ENCODE assay signal across 10 cellular contexts in the genomic region with DNA sequence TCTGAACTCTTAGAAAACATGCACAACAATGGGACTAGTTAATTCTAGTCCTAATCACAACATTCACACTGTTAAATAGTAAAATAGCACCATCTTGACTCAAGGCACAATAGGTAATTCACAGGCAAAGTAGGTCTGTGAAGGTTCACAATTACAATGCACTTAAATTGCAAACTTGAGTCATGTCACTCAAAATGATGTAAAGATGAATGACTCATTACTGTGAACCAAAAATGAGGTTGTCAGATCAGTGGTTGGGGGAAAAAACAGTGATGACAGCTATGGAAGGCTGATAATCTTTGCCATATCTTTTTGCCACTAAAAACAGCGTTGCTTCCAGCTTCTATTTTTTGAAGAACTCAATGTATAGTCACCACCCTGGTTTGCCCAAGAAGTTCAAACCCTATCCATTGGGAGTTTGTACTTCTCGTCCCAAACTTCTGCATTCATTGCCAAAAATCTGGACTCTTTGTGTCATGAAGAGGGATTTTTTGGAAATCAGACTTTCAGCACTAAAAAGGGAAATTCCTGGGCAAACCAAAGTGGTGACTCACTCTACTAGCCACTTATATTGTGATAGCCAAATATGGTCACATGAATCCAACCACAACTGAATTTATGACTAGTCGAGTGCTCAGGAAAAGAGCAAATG.
DNase-seq lines count a peak whose midpoint lies in the region; ATAC-seq, FAIRE-seq and TF ChIP-seq lines count a peak whose summit lies in the region.
"Had no signal": no experiment of that assay in that cellular context is flagged by ENCODE, and none has a peak within 500 bp of the region (broad histone marks: within the 10 kb centered on the region; RNA-seq: fewer than 3 reads in every experiment).

No MANE protein-coding gene starts in this region.

- ATAC-seq in GM21367 (IDR thresholded peaks at IDR 0.05; ENCODE audit: unreplicated experiment) (peak; percentile 45), Right ventricle myocardium inferior (no peak)

- peak overlapping the region; percentile 74 for H3K4me2 ChIP-seq in endothelial cell of umbilical vein (ENCODE audit: insufficient read depth, low read length)
- no peak overlapping the region for H3K4me2 ChIP-seq in neuronal stem cell (ENCODE audit: insufficient read depth, low read length, poor library complexity, severe bottlenecking)

- no peak overlapping the region for H3K27ac Mint-ChIP-seq in type B pancreatic cell

- CTCF ChIA-PET in endothelial cell of umbilical vein (lab: Charles Lee): no interaction called here

- H3K27me3 ChIP-seq in endothelial cell of umbilical vein (ENCODE audit: control insufficient read depth in 2 of 2, insufficient read depth in 2 of 2, low read length in 2 of 2) (no peaks in the 10 kb centered on the region), neuronal stem cell (ENCODE audit: control insufficient read depth in 3 of 3, insufficient read depth in 3 of 3, low read depth in 1 of 3, low read length in 3 of 3) (no peaks in the 10 kb centered on the region)
- H3K27me3 ChIP-seq: upper lobe of left lung had no signal

- no peak overlapping the region for H3K4me3 ChIP-seq in endothelial cell of umbilical vein (replicated peaks in 1 of 3; ENCODE audit: insufficient read depth in 1 of 3, low read depth in 1 of 3, low read length in 3 of 3)
- H3K4me3 ChIP-seq in neuronal stem cell (ENCODE audit: low read length in 2 of 2): no peak overlapping the region
- H3K4me3 ChIP-seq: upper lobe of left lung had no signal

- H2AFZ ChIP-seq in endothelial cell of umbilical vein (ENCODE audit: low read depth, low read length) (no peak overlapping the region), neuronal stem cell (ENCODE audit: low read length) (no peak overlapping the region)

- H3K27ac ChIP-seq in endothelial cell of umbilical vein (ENCODE audit: insufficient read depth, low read depth, low read length): peak overlapping the region; percentile 89
- H3K27ac ChIP-seq in neuronal stem cell (replicated peaks; ENCODE audit: low read length): no peak overlapping the region
- H3K27ac ChIP-seq: upper lobe of left lung had no signal

- DNase-seq in AG08395 (ENCODE audit: low spot score) (peak; percentile 79), Kasumi-1 (lab: John Stamatoyannopoulos, UW) (peak; percentile 35 to 37), endothelial cell of umbilical vein (ENCODE audit: low read depth, low spot score) (peak; percentile 87), Right ventricle myocardium inferior (ENCODE audit: missing footprints) (no peak), type B pancreatic cell (ENCODE audit: extremely low spot score, unreplicated experiment) (no peak), neuronal stem cell (ENCODE audit: low spot score) (no peak), NCI-H510A treated with DMSO at 0.1 percent for 48 hours (lab: John Stamatoyannopoulos, UW) (no peak)
- DNase-seq: NCI-H1930, upper lobe of left lung had no signal

- no peaks in the 10 kb centered on the region for H4K20me1 ChIP-seq in endothelial cell of umbilical vein (replicated peaks; ENCODE audit: control insufficient read depth, extremely low read depth, insufficient read depth, low read length)

- H4K8ac ChIP-seq in neuronal stem cell (ENCODE audit: low read depth, low read length): no peak overlapping the region

- no peak overlapping the region for H3K14ac ChIP-seq in neuronal stem cell (ENCODE audit: low read length)

- FAIRE-seq in endothelial cell of umbilical vein (lab: Jason Lieb, UNC): peak; percentile 97

- intact Hi-C loops in endothelial cell of umbilical vein (cut with micrococcal nuclease): loop anchor here (1.0 to 5.0 kb wide), 3 partner anchors 12 to 288 kb away; a partner anchor contains a TSS
- intact Hi-C loops in Right ventricle myocardium inferior (cut with DNase I): no loop called here

- H3K4me1 Mint-ChIP-seq in type B pancreatic cell (ENCODE audit: unreplicated experiment): no peaks in the 10 kb centered on the region

- H3K4ac ChIP-seq in neuronal stem cell (ENCODE audit: low read length): no peak overlapping the region

- dilution Hi-C loops in endothelial cell of umbilical vein (cut with MboI; ENCODE audit: extremely low pct_ligation_motif_present, low sequenced_read_pairs): no loop called here

- H3K79me2 ChIP-seq in endothelial cell of umbilical vein (ENCODE audit: control insufficient read depth, insufficient read depth, low read length): no peaks in the 10 kb centered on the region

- POLR2A ChIA-PET in endothelial cell of umbilical vein (lab: Charles Lee): no interaction called here

- no peak overlapping the region for H3K4me3 Mint-ChIP-seq in type B pancreatic cell

- no peaks in the 10 kb centered on the region for H3K79me1 ChIP-seq in neuronal stem cell (ENCODE audit: low read depth, low read length)

- H3K18ac ChIP-seq in neuronal stem cell (ENCODE audit: low read length): no peak overlapping the region

- TF ChIP-seq CTCF in endothelial cell of umbilical vein (IDR thresholded peaks at IDR 0.05; ENCODE audit: extremely low read depth in 1 of 2, insufficient read depth in 1 of 2, low read depth in 1 of 2, low read length in 2 of 2) (no peak), type B pancreatic cell (conservative IDR thresholded peaks at IDR 0.05) (no peak)

- H3K4me1 ChIP-seq in endothelial cell of umbilical vein (ENCODE audit: control insufficient read depth, extremely low read depth, insufficient read depth, low read length) (peaks cover 13% of the 10 kb centered on the region), neuronal stem cell (ENCODE audit: control insufficient read depth in 2 of 2, insufficient read depth in 1 of 2, low read depth in 1 of 2, low read length in 2 of 2) (no peaks in the 10 kb centered on the region)
- H3K4me1 ChIP-seq: upper lobe of left lung had no signal

- H3K23ac ChIP-seq in neuronal stem cell (ENCODE audit: low read depth, low read length, poor library complexity): no peak overlapping the region

- peaks cover 4% of the 10 kb centered on the region for H3K9me3 Mint-ChIP-seq in type B pancreatic cell

- no peaks in the 10 kb centered on the region for H3K27me3 Mint-ChIP-seq in type B pancreatic cell

- no peak overlapping the region for H2BK15ac ChIP-seq in neuronal stem cell (ENCODE audit: low read length)

- TSS peak; percentile 95 for BruUV-seq in endothelial cell of umbilical vein (replicated peaks; lab: Mats Ljungman, UMichigan)

- H2BK12ac ChIP-seq in neuronal stem cell (ENCODE audit: low read length): no peak overlapping the region

- no peak overlapping the region for H4K91ac ChIP-seq in neuronal stem cell (ENCODE audit: low read depth, low read length, poor library complexity)

- no peaks in the 10 kb centered on the region for H3K36me3 Mint-ChIP-seq in type B pancreatic cell

- no peak overlapping the region for H2BK120ac ChIP-seq in neuronal stem cell (ENCODE audit: low read depth, low read length)

- H3K9me1 ChIP-seq in endothelial cell of umbilical vein (replicated peaks; ENCODE audit: control insufficient read depth, extremely low read depth, insufficient read depth, low read length): no peaks in the 10 kb centered on the region

- H3K36me3 ChIP-seq in endothelial cell of umbilical vein (ENCODE audit: control insufficient read depth in 2 of 2, extremely low read depth in 1 of 2, insufficient read depth in 2 of 2, low read length in 2 of 2) (no peaks in the 10 kb centered on the region), neuronal stem cell (replicated peaks in 1 of 2; ENCODE audit: control insufficient read depth in 2 of 2, insufficient read depth in 2 of 2, low read length in 2 of 2) (no peaks in the 10 kb centered on the region)
- H3K36me3 ChIP-seq: upper lobe of left lung had no signal

- TF ChIP-seq POLR2A in endothelial cell of umbilical vein (IDR thresholded peaks at IDR 0.05; ENCODE audit: low read depth, low read length): no peak

- H3K9ac ChIP-seq in endothelial cell of umbilical vein (replicated peaks; ENCODE audit: extremely low read depth, insufficient read depth, low read length): peak overlapping the region; percentile 58
- no peak overlapping the region for H3K9ac ChIP-seq in neuronal stem cell (ENCODE audit: low read depth, low read length, poor library complexity)

- no peak overlapping the region for H2BK5ac ChIP-seq in neuronal stem cell (ENCODE audit: low read length)

- no CpG with 5 or more reads among the region's 3 CpGs for WGBS in neuronal stem cell (ENCODE audit: extremely low coverage in 2 of 2, insufficient read length in 2 of 2, insufficient replicate concordance in 1 of 2), 2 donors

- no peak overlapping the region for H2AK5ac ChIP-seq in neuronal stem cell (ENCODE audit: low read depth, low read length)

- H3K9me3 ChIP-seq in endothelial cell of umbilical vein (replicated peaks; ENCODE audit: control insufficient read depth, insufficient read depth, low read length): no peaks in the 10 kb centered on the region
- H3K9me3 ChIP-seq in neuronal stem cell (replicated peaks in 1 of 2; ENCODE audit: control insufficient read depth in 2 of 2, insufficient read depth in 1 of 2, low read depth in 1 of 2, low read length in 2 of 2): peaks cover 0 to 14% of the 10 kb centered on the region in 2 donors

TF ChIP-seq in endothelial cell of umbilical vein, 7 proteins besides CTCF, POLR2A, EP300 and RAD21:
- TF ChIP-seq FOS (IDR thresholded peaks at IDR 0.05; ENCODE audit: borderline replicate concordance, insufficient read depth, low read length): peak; percentile 82
- TF ChIP-seq JUN (IDR thresholded peaks at IDR 0.05; ENCODE audit: borderline replicate concordance, insufficient read depth, insufficient read length, low read depth): peak; percentile 76
- TF ChIP-seq MYC (IDR thresholded peaks at IDR 0.05; ENCODE audit: low read depth, low read length): no peak
- TF ChIP-seq POLR2AphosphoS5 (IDR thresholded peaks at IDR 0.05; ENCODE audit: insufficient read depth, low read depth, low read length): no peak
- peak; percentile 67 for TF ChIP-seq GATA2 (IDR thresholded peaks at IDR 0.05; ENCODE audit: insufficient read depth, insufficient read length, low read depth, low read length)
- no peak for TF ChIP-seq EZH2 (IDR thresholded peaks at IDR 0.05; ENCODE audit: borderline replicate concordance, low read depth, low read length, severe bottlenecking)
- TF ChIP-seq, protein P1, sequence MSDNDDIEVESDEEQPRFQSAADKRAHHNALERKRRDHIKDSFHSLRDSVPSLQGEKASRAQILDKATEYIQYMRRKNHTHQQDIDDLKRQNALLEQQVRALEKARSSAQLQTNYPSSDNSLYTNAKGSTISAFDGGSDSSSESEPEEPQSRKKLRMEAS (IDR thresholded peaks at IDR 0.05; ENCODE audit: insufficient read depth, insufficient read length): no peak
TF ChIP-seq in endothelial cell of umbilical vein: peak in this region for 3.

Comparison
In these comparisons a context has a peak if more than half of its experiments do, and no peak if none do; other contexts are left out.
1. DNase-seq: peak in AG08395 (single experiment), Kasumi-1 (2 of 2) and endothelial cell of umbilical vein (single experiment); none in Right ventricle myocardium inferior (single experiment), type B pancreatic cell (single experiment), neuronal stem cell (single experiment) and NCI-H510A treated with DMSO at 0.1 percent for 48 hours (single experiment).